In genomic region chr14:51356381-51356780, GRCh38 we compare ENCODE assay signal across 13 cellular contexts.
"Had no signal": no experiment of that assay in that cellular context is flagged by ENCODE, and none has a peak within 500 bp of the region (broad histone marks: within the 10 kb centered on the region; RNA-seq: fewer than 3 reads in every experiment).

No MANE protein-coding gene starts in this region.

- H3K27ac Mint-ChIP-seq: activated naive CD4-positive, alpha-beta T cell treated with anti-CD3 and anti-CD28 coated beads, Interleukin-2, amount 50 U/mL, for 24 hours; endodermal cell; stimulated activated memory B cell treated with anti-CD40 and anti-IgM and Interleukin-4, amounts not matched to agents 10 μg/mL and 1 μg/mL and 100 μg/mL, for 72 hours; T-helper 2 cell treated with Interferon-gamma antibody and Interleukin-4, amounts not matched to agents 5 μg/mL and 100 μg/mL, for 36 hours had no signal

- H3K27ac ChIP-seq: heart left ventricle, left lung, tibial nerve had no signal

- H3K27me3 ChIP-seq: foreskin keratinocyte, heart left ventricle, left lung, tibial nerve had no signal

- H3K36me3 Mint-ChIP-seq: activated naive CD4-positive, alpha-beta T cell treated with anti-CD3 and anti-CD28 coated beads, Interleukin-2, amount 50 U/mL, for 24 hours; brain; stimulated activated memory B cell treated with anti-CD40 and anti-IgM and Interleukin-4, amounts not matched to agents 10 μg/mL and 1 μg/mL and 100 μg/mL, for 72 hours had no signal

- H3K4me3 ChIP-seq: heart left ventricle, left lung, tibial nerve had no signal

- DNase-seq: amniotic stem cell, cerebellar nuclear complex, dermis blood vessel endothelial cell, endodermal cell, erythroblast, foreskin keratinocyte, heart left ventricle, left lung had no signal

- H3K9me3 Mint-ChIP-seq: activated naive CD4-positive, alpha-beta T cell treated with anti-CD3 and anti-CD28 coated beads, Interleukin-2, amount 50 U/mL, for 24 hours; brain; endodermal cell; stimulated activated memory B cell treated with anti-CD40 and anti-IgM and Interleukin-4, amounts not matched to agents 10 μg/mL and 1 μg/mL and 100 μg/mL, for 72 hours; T-helper 2 cell treated with Interferon-gamma antibody and Interleukin-4, amounts not matched to agents 5 μg/mL and 100 μg/mL, for 36 hours had no signal

- H3K36me3 ChIP-seq: heart left ventricle, left lung, tibial nerve had no signal

- H3K4me1 ChIP-seq: left lung, tibial nerve had no signal

- H3K4me3 Mint-ChIP-seq: activated naive CD4-positive, alpha-beta T cell treated with anti-CD3 and anti-CD28 coated beads, Interleukin-2, amount 50 U/mL, for 24 hours; endodermal cell; stimulated activated memory B cell treated with anti-CD40 and anti-IgM and Interleukin-4, amounts not matched to agents 10 μg/mL and 1 μg/mL and 100 μg/mL, for 72 hours; T-helper 2 cell treated with Interferon-gamma antibody and Interleukin-4, amounts not matched to agents 5 μg/mL and 100 μg/mL, for 36 hours had no signal

- H3K27me3 Mint-ChIP-seq: activated naive CD4-positive, alpha-beta T cell treated with anti-CD3 and anti-CD28 coated beads, Interleukin-2, amount 50 U/mL, for 24 hours; brain had no signal

- H3K4me1 Mint-ChIP-seq: activated naive CD4-positive, alpha-beta T cell treated with anti-CD3 and anti-CD28 coated beads, Interleukin-2, amount 50 U/mL, for 24 hours; stimulated activated memory B cell treated with anti-CD40 and anti-IgM and Interleukin-4, amounts not matched to agents 10 μg/mL and 1 μg/mL and 100 μg/mL, for 72 hours had no signal

- H3K9me3 ChIP-seq: heart left ventricle, left lung, tibial nerve had no signal
